Comparison of ENCODE assay signal across 1 cellular context in genomic region chr7:155807013-155807804, GRCh38.
TF ChIP-seq lines count a peak whose summit lies in the region.

No MANE protein-coding gene starts in this region.

TF ChIP-seq in H1, 55 proteins besides CTCF, POLR2A, EP300 and RAD21:
- no peak for TF ChIP-seq SAP30 (IDR thresholded peaks at IDR 0.05; ENCODE audit: insufficient read depth, insufficient replicate concordance, low read length)
- TF ChIP-seq YY1 (IDR thresholded peaks at IDR 0.05; ENCODE audit: low read depth, low read length), result no peak
- no peak for TF ChIP-seq JUN (IDR thresholded peaks at IDR 0.05; ENCODE audit: low read depth, low read length)
- no peak for TF ChIP-seq KDM4A (IDR thresholded peaks at IDR 0.05; ENCODE audit: low read depth, low read length, severe bottlenecking)
- no peak for TF ChIP-seq FOSL1 (IDR thresholded peaks at IDR 0.05; ENCODE audit: insufficient read depth, low read depth, low read length)
- TF ChIP-seq SIN3A (conservative IDR thresholded peaks at IDR 0.05 in 1 of 2, IDR thresholded peaks at IDR 0.05 in 1 of 2; ENCODE audit: low read depth in 1 of 2, low read length in 2 of 2), result no peak
- peak; percentile 28; the same call in 1 of the 2 replicates for TF ChIP-seq MAX (IDR thresholded peaks at IDR 0.05)
- peak; percentile 14 for TF ChIP-seq EZH2 (IDR thresholded peaks at IDR 0.05; ENCODE audit: low read depth, low read length, severe bottlenecking)
- no peak for TF ChIP-seq SP1 (IDR thresholded peaks at IDR 0.05; ENCODE audit: low read depth, low read length)
- no peak for TF ChIP-seq CHD1 (IDR thresholded peaks at IDR 0.05; ENCODE audit: low read depth, low read length)
- no peak for TF ChIP-seq BCL11A (IDR thresholded peaks at IDR 0.05; ENCODE audit: low read depth in 2 of 2, low read length in 2 of 2)
- TF ChIP-seq GTF2F1 (IDR thresholded peaks at IDR 0.05; ENCODE audit: borderline replicate concordance, low read depth, low read length), result no peak
- TF ChIP-seq ZNF274 (IDR thresholded peaks at IDR 0.05; ENCODE audit: borderline replicate concordance, extremely low read depth, low read length), result no peak
- no peak for TF ChIP-seq ATF3 (IDR thresholded peaks at IDR 0.05; ENCODE audit: insufficient read depth, low read depth, low read length)
- TF ChIP-seq ASH2L (IDR thresholded peaks at IDR 0.05; ENCODE audit: low read length), result peak; percentile 21
- no peak for TF ChIP-seq TCF12 (IDR thresholded peaks at IDR 0.05; ENCODE audit: low read depth, low read length)
- 0 out of 2 replicates have a peak, but pooled peaks have one; percentile 7 for TF ChIP-seq BACH1 (IDR thresholded peaks at IDR 0.05; ENCODE audit: low read length)
- TF ChIP-seq SIRT6 (IDR thresholded peaks at IDR 0.05; ENCODE audit: low read length), result no peak
- TF ChIP-seq NANOG (IDR thresholded peaks at IDR 0.05; ENCODE audit: insufficient read depth, low read depth, low read length, poor library complexity, severe bottlenecking), result no peak
- no peak for TF ChIP-seq NRF1 (IDR thresholded peaks at IDR 0.05; ENCODE audit: low read depth, low read length)
- TF ChIP-seq CEBPB (IDR thresholded peaks at IDR 0.05; ENCODE audit: low read depth, low read length), result no peak
- peak; percentile 39 for TF ChIP-seq E2F6 (IDR thresholded peaks at IDR 0.05)
- no peak for TF ChIP-seq CBX8 (IDR thresholded peaks at IDR 0.05; ENCODE audit: borderline replicate concordance, low read depth, low read length)
- no peak for TF ChIP-seq TAF1 (IDR thresholded peaks at IDR 0.05; ENCODE audit: low read depth, low read length)
- no peak; the same call in 1 of the 2 replicates for TF ChIP-seq SUZ12 (IDR thresholded peaks at IDR 0.05; ENCODE audit: low read length)
- peak; percentile 57; the same call in 1 of the 2 replicates for TF ChIP-seq KDM1A (IDR thresholded peaks at IDR 0.05; ENCODE audit: borderline replicate concordance, low read length)
- no peak for TF ChIP-seq SIX5 (IDR thresholded peaks at IDR 0.05; ENCODE audit: low read depth, low read length)
- no peak for TF ChIP-seq ATF2 (IDR thresholded peaks at IDR 0.05; ENCODE audit: low read length)
TF ChIP-seq in H1: peak in this region for 6.
